ENCODE assay signal across 2 cellular contexts in genomic region chr1:182890927-182891610, GRCh38.
TF ChIP-seq lines count a peak whose summit lies in the region.

No MANE protein-coding gene starts in this region.

TF ChIP-seq in GM23338, 12 proteins besides CTCF, POLR2A, EP300 and RAD21 (continued from another document):
- TF ChIP-seq, protein P1, sequence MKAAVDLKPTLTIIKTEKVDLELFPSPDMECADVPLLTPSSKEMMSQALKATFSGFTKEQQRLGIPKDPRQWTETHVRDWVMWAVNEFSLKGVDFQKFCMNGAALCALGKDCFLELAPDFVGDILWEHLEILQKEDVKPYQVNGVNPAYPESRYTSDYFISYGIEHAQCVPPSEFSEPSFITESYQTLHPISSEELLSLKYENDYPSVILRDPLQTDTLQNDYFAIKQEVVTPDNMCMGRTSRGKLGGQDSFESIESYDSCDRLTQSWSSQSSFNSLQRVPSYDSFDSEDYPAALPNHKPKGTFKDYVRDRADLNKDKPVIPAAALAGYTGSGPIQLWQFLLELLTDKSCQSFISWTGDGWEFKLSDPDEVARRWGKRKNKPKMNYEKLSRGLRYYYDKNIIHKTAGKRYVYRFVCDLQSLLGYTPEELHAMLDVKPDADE (IDR thresholded peaks at IDR 0.05): no peak
- TF ChIP-seq EZH2phosphoT487 (IDR thresholded peaks at IDR 0.05; ENCODE audit: unreplicated experiment): no peak
- TF ChIP-seq REST (IDR thresholded peaks at IDR 0.05; ENCODE audit: unreplicated experiment): no peak
- no peak for TF ChIP-seq JUNB (IDR thresholded peaks at IDR 0.05; ENCODE audit: unreplicated experiment)
- TF ChIP-seq NANOG (IDR thresholded peaks at IDR 0.05; ENCODE audit: borderline replicate concordance): no peak
- no peak for TF ChIP-seq ZNF331 (CRISPR knock-in tag; IDR thresholded peaks at IDR 0.05; ENCODE audit: low read depth)
- TF ChIP-seq ZNF114 (CRISPR knock-in tag; IDR thresholded peaks at IDR 0.05): no peak
- no peak for TF ChIP-seq EZH2 (IDR thresholded peaks at IDR 0.05; ENCODE audit: low read depth, unreplicated experiment)
- no peak for TF ChIP-seq POLR2AphosphoS5 (IDR thresholded peaks at IDR 0.05; ENCODE audit: low read depth)
- TF ChIP-seq, protein P2, sequence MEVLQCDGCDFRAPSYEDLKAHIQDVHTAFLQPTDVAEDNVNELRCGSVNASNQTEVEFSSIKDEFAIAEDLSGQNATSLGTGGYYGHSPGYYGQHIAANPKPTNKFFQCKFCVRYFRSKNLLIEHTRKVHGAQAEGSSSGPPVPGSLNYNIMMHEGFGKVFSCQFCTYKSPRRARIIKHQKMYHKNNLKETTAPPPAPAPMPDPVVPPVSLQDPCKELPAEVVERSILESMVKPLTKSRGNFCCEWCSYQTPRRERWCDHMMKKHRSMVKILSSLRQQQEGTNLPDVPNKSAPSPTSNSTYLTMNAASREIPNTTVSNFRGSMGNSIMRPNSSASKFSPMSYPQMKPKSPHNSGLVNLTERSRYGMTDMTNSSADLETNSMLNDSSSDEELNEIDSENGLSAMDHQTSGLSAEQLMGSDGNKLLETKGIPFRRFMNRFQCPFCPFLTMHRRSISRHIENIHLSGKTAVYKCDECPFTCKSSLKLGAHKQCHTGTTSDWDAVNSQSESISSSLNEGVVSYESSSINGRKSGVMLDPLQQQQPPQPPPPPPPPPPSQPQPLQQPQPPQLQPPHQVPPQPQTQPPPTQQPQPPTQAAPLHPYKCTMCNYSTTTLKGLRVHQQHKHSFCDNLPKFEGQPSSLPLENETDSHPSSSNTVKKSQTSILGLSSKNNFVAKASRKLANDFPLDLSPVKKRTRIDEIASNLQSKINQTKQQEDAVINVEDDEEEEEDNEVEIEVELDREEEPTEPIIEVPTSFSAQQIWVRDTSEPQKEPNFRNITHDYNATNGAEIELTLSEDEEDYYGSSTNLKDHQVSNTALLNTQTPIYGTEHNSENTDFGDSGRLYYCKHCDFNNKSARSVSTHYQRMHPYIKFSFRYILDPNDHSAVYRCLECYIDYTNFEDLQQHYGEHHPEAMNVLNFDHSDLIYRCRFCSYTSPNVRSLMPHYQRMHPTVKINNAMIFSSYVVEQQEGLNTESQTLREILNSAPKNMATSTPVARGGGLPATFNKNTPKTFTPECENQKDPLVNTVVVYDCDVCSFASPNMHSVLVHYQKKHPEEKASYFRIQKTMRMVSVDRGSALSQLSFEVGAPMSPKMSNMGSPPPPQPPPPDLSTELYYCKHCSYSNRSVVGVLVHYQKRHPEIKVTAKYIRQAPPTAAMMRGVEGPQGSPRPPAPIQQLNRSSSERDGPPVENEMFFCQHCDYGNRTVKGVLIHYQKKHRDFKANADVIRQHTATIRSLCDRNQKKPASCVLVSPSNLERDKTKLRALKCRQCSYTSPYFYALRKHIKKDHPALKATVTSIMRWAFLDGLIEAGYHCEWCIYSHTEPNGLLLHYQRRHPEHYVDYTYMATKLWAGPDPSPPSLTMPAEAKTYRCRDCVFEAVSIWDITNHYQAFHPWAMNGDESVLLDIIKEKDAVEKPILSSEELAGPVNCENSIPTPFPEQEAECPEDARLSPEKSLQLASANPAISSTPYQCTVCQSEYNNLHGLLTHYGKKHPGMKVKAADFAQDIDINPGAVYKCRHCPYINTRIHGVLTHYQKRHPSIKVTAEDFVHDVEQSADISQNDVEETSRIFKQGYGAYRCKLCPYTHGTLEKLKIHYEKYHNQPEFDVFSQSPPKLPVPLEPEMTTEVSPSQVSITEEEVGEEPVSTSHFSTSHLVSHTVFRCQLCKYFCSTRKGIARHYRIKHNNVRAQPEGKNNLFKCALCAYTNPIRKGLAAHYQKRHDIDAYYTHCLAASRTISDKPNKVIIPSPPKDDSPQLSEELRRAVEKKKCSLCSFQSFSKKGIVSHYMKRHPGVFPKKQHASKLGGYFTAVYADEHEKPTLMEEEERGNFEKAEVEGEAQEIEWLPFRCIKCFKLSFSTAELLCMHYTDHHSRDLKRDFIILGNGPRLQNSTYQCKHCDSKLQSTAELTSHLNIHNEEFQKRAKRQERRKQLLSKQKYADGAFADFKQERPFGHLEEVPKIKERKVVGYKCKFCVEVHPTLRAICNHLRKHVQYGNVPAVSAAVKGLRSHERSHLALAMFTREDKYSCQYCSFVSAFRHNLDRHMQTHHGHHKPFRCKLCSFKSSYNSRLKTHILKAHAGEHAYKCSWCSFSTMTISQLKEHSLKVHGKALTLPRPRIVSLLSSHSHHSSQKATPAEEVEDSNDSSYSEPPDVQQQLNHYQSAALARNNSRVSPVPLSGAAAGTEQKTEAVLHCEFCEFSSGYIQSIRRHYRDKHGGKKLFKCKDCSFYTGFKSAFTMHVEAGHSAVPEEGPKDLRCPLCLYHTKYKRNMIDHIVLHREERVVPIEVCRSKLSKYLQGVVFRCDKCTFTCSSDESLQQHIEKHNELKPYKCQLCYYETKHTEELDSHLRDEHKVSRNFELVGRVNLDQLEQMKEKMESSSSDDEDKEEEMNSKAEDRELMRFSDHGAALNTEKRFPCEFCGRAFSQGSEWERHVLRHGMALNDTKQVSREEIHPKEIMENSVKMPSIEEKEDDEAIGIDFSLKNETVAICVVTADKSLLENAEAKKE (CRISPR knock-in tag; IDR thresholded peaks at IDR 0.05): no peak
TF ChIP-seq in GM23338: peak in this region for 0.

TF ChIP-seq in H1, 55 proteins besides CTCF, POLR2A, EP300 and RAD21 (continued from another document):
- TF ChIP-seq, protein P3, sequence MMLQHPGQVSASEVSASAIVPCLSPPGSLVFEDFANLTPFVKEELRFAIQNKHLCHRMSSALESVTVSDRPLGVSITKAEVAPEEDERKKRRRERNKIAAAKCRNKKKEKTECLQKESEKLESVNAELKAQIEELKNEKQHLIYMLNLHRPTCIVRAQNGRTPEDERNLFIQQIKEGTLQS (IDR thresholded peaks at IDR 0.05; ENCODE audit: insufficient read depth, low read depth, low read length): no peak
- TF ChIP-seq YY1 (IDR thresholded peaks at IDR 0.05; ENCODE audit: low read depth, low read length) (no peak), RXRA (IDR thresholded peaks at IDR 0.05; ENCODE audit: insufficient read depth, low read depth, low read length) (no peak), EZH2 (IDR thresholded peaks at IDR 0.05; ENCODE audit: low read depth, low read length, severe bottlenecking) (no peak), CBX8 (IDR thresholded peaks at IDR 0.05; ENCODE audit: borderline replicate concordance, low read depth, low read length) (no peak)
